ENCODE assay signal across 19 cellular contexts in genomic region chr2:195312662-195313061, GRCh38.
DNase-seq lines count a peak whose midpoint lies in the region; ATAC-seq and TF ChIP-seq lines count a peak whose summit lies in the region.
"Had no signal": no experiment of that assay in that cellular context is flagged by ENCODE, and none has a peak within 500 bp of the region (broad histone marks: within the 10 kb centered on the region; RNA-seq: fewer than 3 reads in every experiment).

No MANE protein-coding gene starts in this region.

- peaks cover 5% of the 10 kb centered on the region for H3K4me1 ChIP-seq in BE2C
- H3K4me1 ChIP-seq: pancreas, right lobe of liver, suprapubic skin had no signal

- intact Hi-C loops in CD4-positive, alpha-beta T cell (cut with DNase I, micrococcal nuclease) = no loop called here

- TF ChIP-seq CTCF in BE2C (IDR thresholded peaks at IDR 0.05; ENCODE audit: low read depth, low read length) = peak; percentile 15; the same call in 1 of the 2 replicates
- no peak for TF ChIP-seq CTCF in GM12865 (IDR thresholded peaks at IDR 0.05; ENCODE audit: insufficient read depth, low read depth, low read length, missing control alignments)
- TF ChIP-seq CTCF in NB4 (IDR thresholded peaks at IDR 0.05; ENCODE audit: low read depth, low read length) = no peak
- no peak for TF ChIP-seq CTCF in VCaP (conservative IDR thresholded peaks at IDR 0.05)
- no peak for TF ChIP-seq CTCF in CD4-positive, alpha-beta T cell (IDR thresholded peaks at IDR 0.05)

- CTCF ChIA-PET in CD4-positive, alpha-beta T cell (lab: Charles Lee) = no interaction called here

- no peak overlapping the region for H3K4me3 ChIP-seq in BE2C (ENCODE audit: low read depth, low read length)
- H3K4me3 ChIP-seq in GM12865 (ENCODE audit: low read depth, low read length) = no peak overlapping the region
- H3K4me3 ChIP-seq in NB4 (ENCODE audit: low read depth, low read length) = no peak overlapping the region
- H3K4me3 ChIP-seq: dorsolateral prefrontal cortex, pancreas, right lobe of liver, suprapubic skin had no signal

- POLR2A ChIA-PET in CD4-positive, alpha-beta T cell (lab: Charles Lee) = no interaction called here

- no peaks in the 10 kb centered on the region for H3K9me3 Mint-ChIP-seq in CD4-positive, alpha-beta T cell
- H3K9me3 Mint-ChIP-seq: naive B cell had no signal

- TF ChIP-seq POLR2A in NB4 (IDR thresholded peaks at IDR 0.05; ENCODE audit: extremely low read depth, insufficient read length) = no peak

- H3K4me1 Mint-ChIP-seq in CD4-positive, alpha-beta T cell (ENCODE audit: low read depth) = no peaks in the 10 kb centered on the region

- no peak overlapping the region for H3K4me3 Mint-ChIP-seq in CD4-positive, alpha-beta T cell

- H3K27me3 ChIP-seq in BE2C = no peaks in the 10 kb centered on the region
- no peaks in the 10 kb centered on the region for H3K27me3 ChIP-seq in CD4-positive, alpha-beta T cell (ENCODE audit: control insufficient read depth, insufficient read depth, low read length)
- H3K27me3 ChIP-seq: dorsolateral prefrontal cortex, pancreas, right lobe of liver, suprapubic skin had no signal

- DNase-seq in BE2C (no peak), GM12865 (ENCODE audit: low read depth) (peak; percentile 5), NB4 (ENCODE audit: low read depth) (peak; percentile 61), GM19238 (ENCODE audit: insufficient read length, low spot score) (no peak)
- no peak for DNase-seq in CD4-positive, alpha-beta T cell
- DNase-seq: activated CD4-positive, alpha-beta T cell treated with anti-CD3 and anti-CD28 coated beads, Interleukin-2, amount 50 U/mL, for 48 hours; activated naive CD4-positive, alpha-beta T cell treated with Interleukin-2 at 50 U/mL for 16 hours; dorsolateral prefrontal cortex; kidney; mammary epithelial cell; naive B cell; NCI-H748 treated with DMSO at 0.1 percent for 48 hours; pancreas; right lobe of liver; stimulated activated CD4-positive, alpha-beta T cell treated with anti-CD3 and anti-CD28 coated beads, Interleukin-15, amount 100 ng/mL, for 24 hours had no signal

- no peak overlapping the region for H3K27ac Mint-ChIP-seq in CD4-positive, alpha-beta T cell
- H3K27ac Mint-ChIP-seq: naive B cell had no signal

- H3K36me3 ChIP-seq in BE2C = no peaks in the 10 kb centered on the region
- H3K36me3 ChIP-seq: pancreas, right lobe of liver, suprapubic skin had no signal

- H3K27ac ChIP-seq in VCaP = peak overlapping the region; percentile 67; the same call in 1 of the 2 replicates
- no peak overlapping the region for H3K27ac ChIP-seq in CD4-positive, alpha-beta T cell (ENCODE audit: low read depth, low read length)
- H3K27ac ChIP-seq: dorsolateral prefrontal cortex, epithelial cell of prostate, pancreas, right lobe of liver, suprapubic skin had no signal

- no peaks in the 10 kb centered on the region for H3K9me3 ChIP-seq in BE2C
- no peaks in the 10 kb centered on the region for H3K9me3 ChIP-seq in CD4-positive, alpha-beta T cell (ENCODE audit: control insufficient read depth, low read length)
- H3K9me3 ChIP-seq: pancreas, right lobe of liver, suprapubic skin had no signal

- no peaks in the 10 kb centered on the region for H3K27me3 Mint-ChIP-seq in CD4-positive, alpha-beta T cell

- no peak for ATAC-seq in CD4-positive, alpha-beta T cell (ENCODE audit: poor library complexity)
- no peak for ATAC-seq in GM18520 (IDR thresholded peaks at IDR 0.05; ENCODE audit: unreplicated experiment)
- ATAC-seq: pancreas, right lobe of liver had no signal

- no peaks in the 10 kb centered on the region for H3K36me3 Mint-ChIP-seq in CD4-positive, alpha-beta T cell (ENCODE audit: low read depth)
- H3K36me3 Mint-ChIP-seq: naive B cell had no signal

Comparison
In these comparisons a context has a peak if more than half of its experiments do, and no peak if none do; other contexts are left out.
1. DNase-seq: peak in GM12865 (single experiment) and NB4 (single experiment); none in BE2C (single experiment), GM19238 (single experiment) and CD4-positive, alpha-beta T cell (0 of 10).